22 cellular contexts compared by ENCODE assay signal in the genomic region with DNA sequence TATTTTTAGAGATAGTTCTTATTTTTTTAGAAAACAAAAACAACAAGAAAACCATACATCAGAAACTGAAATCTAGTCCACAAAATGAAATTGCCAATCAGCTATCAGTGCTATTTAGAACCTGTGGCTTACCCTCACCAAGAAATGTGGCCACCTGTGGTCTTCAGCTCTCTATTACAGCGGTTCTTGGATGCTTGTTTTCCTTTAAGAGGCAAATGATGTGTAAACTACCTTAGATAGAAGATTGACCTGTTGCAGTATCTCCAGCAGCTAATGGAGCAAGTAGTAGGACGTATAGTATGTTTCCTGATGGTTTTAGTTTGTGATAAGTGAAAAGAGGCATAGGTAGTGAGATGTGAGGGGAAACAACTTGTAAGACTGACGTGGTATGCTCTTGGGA. TPM values are rescaled to one million over a fixed set of nuclear protein-coding genes. Genes with fewer than 3 reads are reported as not detected.
DNase-seq lines count a peak whose midpoint lies in the region; ATAC-seq and TF ChIP-seq lines count a peak whose summit lies in the region.
"Had no signal": no experiment of that assay in that cellular context is flagged by ENCODE, and none has a peak within 500 bp of the region (broad histone marks: within the 10 kb centered on the region; RNA-seq: fewer than 3 reads in every experiment).

No MANE protein-coding gene starts in this region.

- peaks cover 54% of the 10 kb centered on the region for H3K4me1 ChIP-seq in MM.1S (ENCODE audit: low read length)
- H3K4me1 ChIP-seq: testis had no signal

- H3K4me3 Mint-ChIP-seq in activated CD4-positive, alpha-beta T cell treated with anti-CD3 and anti-CD28 coated beads, Interleukin-2, amount 10 ng/mL, durations not matched to agents 24 days and 14 days: no peak overlapping the region
- H3K4me3 Mint-ChIP-seq in type B pancreatic cell: no peak overlapping the region
- H3K4me3 Mint-ChIP-seq: activated naive CD4-positive, alpha-beta T cell treated with anti-CD3 and anti-CD28 coated beads, Interleukin-2, amount 50 U/mL, for 24 hours; brain; IgD-negative memory B cell; neural progenitor cell; T-helper 1 cell treated with Interleukin-12 subunit alpha and Interleukin-12 subunit beta and Interleukin-4 antibody, amounts not matched to agents 30 μg/mL and 1 μg/mL, for 36 hours had no signal

- H2AFZ ChIP-seq in MM.1S (ENCODE audit: low read length): no peak overlapping the region
- H2AFZ ChIP-seq: neural progenitor cell had no signal

- no peaks in the 10 kb centered on the region for H4K20me1 ChIP-seq in MM.1S (ENCODE audit: insufficient read depth, low read length)

- intact Hi-C loops in activated CD4-positive, alpha-beta T cell treated with anti-CD3 and anti-CD28 coated beads, Interleukin-2, amount 10 ng/mL, durations not matched to agents 24 days and 14 days (cut with micrococcal nuclease): no loop called here

- ATAC-seq in HG02571 (IDR thresholded peaks at IDR 0.05; ENCODE audit: unreplicated experiment) (peak; percentile 70), HG03469 (IDR thresholded peaks at IDR 0.05; ENCODE audit: unreplicated experiment) (no peak)

- no peaks in the 10 kb centered on the region for H3K9me3 Mint-ChIP-seq in activated CD4-positive, alpha-beta T cell treated with anti-CD3 and anti-CD28 coated beads, Interleukin-2, amount 10 ng/mL, durations not matched to agents 24 days and 14 days
- H3K9me3 Mint-ChIP-seq in type B pancreatic cell: no peaks in the 10 kb centered on the region
- H3K9me3 Mint-ChIP-seq: activated naive CD4-positive, alpha-beta T cell treated with anti-CD3 and anti-CD28 coated beads, Interleukin-2, amount 50 U/mL, for 24 hours; brain; IgD-negative memory B cell; neural progenitor cell; T-helper 1 cell treated with Interleukin-12 subunit alpha and Interleukin-12 subunit beta and Interleukin-4 antibody, amounts not matched to agents 30 μg/mL and 1 μg/mL, for 36 hours had no signal

- no peaks in the 10 kb centered on the region for H3K27me3 ChIP-seq in MM.1S (replicated peaks; ENCODE audit: insufficient read depth, low read length)
- H3K27me3 ChIP-seq: BLaER1 treated with 17β-estradiol and CSF1 and Interleukin-3, amounts not matched to agents 10 nM and 100 nM; dorsolateral prefrontal cortex; neural progenitor cell; testis had no signal

- H3K36me3 ChIP-seq in MM.1S (replicated peaks; ENCODE audit: insufficient read depth, low read length): peaks cover 20% of the 10 kb centered on the region

- DNase-seq in activated CD4-positive, alpha-beta T cell treated with anti-CD3 and anti-CD28 coated beads, Interleukin-2, amount 10 ng/mL, durations not matched to agents 24 days and 14 days: no peak
- no peak for DNase-seq in activated CD4-positive, alpha-beta T cell treated with anti-CD3 and anti-CD28 coated beads for 4 hours
- peak; percentile 82 for DNase-seq in MM.1S
- no peak for DNase-seq in type B pancreatic cell (ENCODE audit: extremely low spot score, unreplicated experiment)
- no peak for DNase-seq in NCI-H2029 (lab: John Stamatoyannopoulos, UW)
- DNase-seq in activated CD8-positive, alpha-beta memory T cell treated with anti-CD3 and anti-CD28 coated beads, Interleukin-2, amount 50 U/mL, for 4 hours: no peak
- DNase-seq: DMS53; dorsolateral prefrontal cortex; head of caudate nucleus; NCI-H1092; NK-92 treated with Interleukin-12 subunit alpha and Interleukin-12 subunit beta, amount 100 ng/mL, for 24 hours; right cardiac atrium; testis had no signal

- H3K27me3 Mint-ChIP-seq in activated CD4-positive, alpha-beta T cell treated with anti-CD3 and anti-CD28 coated beads, Interleukin-2, amount 10 ng/mL, durations not matched to agents 24 days and 14 days: no peaks in the 10 kb centered on the region
- no peaks in the 10 kb centered on the region for H3K27me3 Mint-ChIP-seq in type B pancreatic cell
- H3K27me3 Mint-ChIP-seq: activated naive CD4-positive, alpha-beta T cell treated with anti-CD3 and anti-CD28 coated beads, Interleukin-2, amount 50 U/mL, for 24 hours; brain; IgD-negative memory B cell had no signal

- peaks cover 21% of the 10 kb centered on the region for H3F3A ChIP-seq in MM.1S (ENCODE audit: insufficient read depth, low read length)

- H3K79me2 ChIP-seq in MM.1S (ENCODE audit: low read length): peaks cover 79% of the 10 kb centered on the region

- H3K36me3 Mint-ChIP-seq in activated CD4-positive, alpha-beta T cell treated with anti-CD3 and anti-CD28 coated beads, Interleukin-2, amount 10 ng/mL, durations not matched to agents 24 days and 14 days (ENCODE audit: low read depth): peaks cover 50% of the 10 kb centered on the region
- peaks cover 32% of the 10 kb centered on the region for H3K36me3 Mint-ChIP-seq in type B pancreatic cell
- H3K36me3 Mint-ChIP-seq: IgD-negative memory B cell had no signal

- H3K4me1 Mint-ChIP-seq in activated CD4-positive, alpha-beta T cell treated with anti-CD3 and anti-CD28 coated beads, Interleukin-2, amount 10 ng/mL, durations not matched to agents 24 days and 14 days: peaks cover 27% of the 10 kb centered on the region
- H3K4me1 Mint-ChIP-seq in type B pancreatic cell (ENCODE audit: unreplicated experiment): no peaks in the 10 kb centered on the region
- H3K4me1 Mint-ChIP-seq: neural progenitor cell had no signal

- H3K9ac ChIP-seq in MM.1S (ENCODE audit: low read length): no peak overlapping the region
- H3K9ac ChIP-seq: BLaER1 treated with 17β-estradiol and CSF1 and Interleukin-3, amounts not matched to agents 10 nM and 100 nM; neural progenitor cell had no signal

- H3K9me2 ChIP-seq in MM.1S (replicated peaks; ENCODE audit: insufficient read depth, low read length): no peaks in the 10 kb centered on the region

- H3K4me2 ChIP-seq in MM.1S (ENCODE audit: low read depth, low read length): peak overlapping the region; percentile 52
- H3K4me2 ChIP-seq: neural progenitor cell had no signal

- H3K27ac Mint-ChIP-seq in activated CD4-positive, alpha-beta T cell treated with anti-CD3 and anti-CD28 coated beads, Interleukin-2, amount 10 ng/mL, durations not matched to agents 24 days and 14 days: peak overlapping the region; percentile 4
- peak overlapping the region; percentile 1 for H3K27ac Mint-ChIP-seq in type B pancreatic cell
- H3K27ac Mint-ChIP-seq: activated naive CD4-positive, alpha-beta T cell treated with anti-CD3 and anti-CD28 coated beads, Interleukin-2, amount 50 U/mL, for 24 hours; brain; IgD-negative memory B cell; neural progenitor cell; T-helper 1 cell treated with Interleukin-12 subunit alpha and Interleukin-12 subunit beta and Interleukin-4 antibody, amounts not matched to agents 30 μg/mL and 1 μg/mL, for 36 hours had no signal

- TF ChIP-seq CTCF in MM.1S (IDR thresholded peaks at IDR 0.05; ENCODE audit: low read length) (no peak), type B pancreatic cell (conservative IDR thresholded peaks at IDR 0.05) (no peak)

- peak overlapping the region; percentile 21; the same call in 1 of the 2 replicates for H3K4me3 ChIP-seq in MM.1S (ENCODE audit: low read length)
- H3K4me3 ChIP-seq: BLaER1 treated with 17β-estradiol and CSF1 and Interleukin-3, amounts not matched to agents 10 nM and 100 nM; dorsolateral prefrontal cortex; neural progenitor cell; testis had no signal

- H3K9me3 ChIP-seq in MM.1S (replicated peaks; ENCODE audit: insufficient read depth, low read length): no peaks in the 10 kb centered on the region
- H3K9me3 ChIP-seq: BLaER1 treated with 17β-estradiol and CSF1 and Interleukin-3, amounts not matched to agents 10 nM and 100 nM; testis had no signal

- H3K27ac ChIP-seq in MM.1S (ENCODE audit: low read length): peak overlapping the region; percentile 58; the same call in 1 of the 2 replicates
- H3K27ac ChIP-seq: 22Rv1; BLaER1 treated with 17β-estradiol and CSF1 and Interleukin-3, amounts not matched to agents 10 nM and 100 nM; dorsolateral prefrontal cortex; neural progenitor cell; testis had no signal

RNA-seq across cellular contexts. Expression of gene TFG, which starts 21.2 kb away (rescaled TPM):
- 71.5 and 72.2 TPM in 2 replicates for total RNA-seq in activated CD4-positive, alpha-beta T cell treated with anti-CD3 and anti-CD28 coated beads, Interleukin-2, amount 10 ng/mL, durations not matched to agents 24 days and 14 days
- total RNA-seq in type B pancreatic cell (ENCODE audit: low replicate concordance): 105 and 140 TPM in 2 replicates
